Comparison of ENCODE assay signal across 16 cellular contexts in the genomic region with DNA sequence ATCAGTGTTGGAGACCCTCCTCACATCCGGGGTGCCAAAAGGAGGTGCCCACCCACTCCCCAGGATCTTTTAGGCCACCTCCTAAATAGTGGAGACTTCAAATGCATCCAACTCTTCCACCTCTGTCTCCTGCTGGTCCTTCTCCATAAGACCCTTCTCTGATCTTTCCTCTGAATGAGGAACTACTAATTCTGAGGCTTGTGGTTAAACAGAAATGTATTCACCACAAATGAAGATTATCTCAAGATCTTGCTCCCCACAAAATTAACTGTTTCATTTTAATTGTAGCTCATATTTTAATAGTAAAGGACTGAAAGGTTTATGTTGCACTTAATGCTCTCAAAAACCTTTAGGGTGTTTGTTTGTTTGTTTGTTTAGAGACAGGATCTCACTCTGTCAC.
"Had no signal": no experiment of that assay in that cellular context is flagged by ENCODE, and none has a peak within 500 bp of the region (broad histone marks: within the 10 kb centered on the region; RNA-seq: fewer than 3 reads in every experiment).

No MANE protein-coding gene starts in this region.

- DNase-seq: activated CD4-positive, alpha-beta memory T cell treated with anti-CD3 and anti-CD28 coated beads for 36 hours; activated CD4-positive, alpha-beta T cell treated with anti-CD3 and anti-CD28 coated beads for 48 hours; activated CD4-positive, CD25-positive, alpha-beta regulatory T cell; activated effector memory CD4-positive, alpha-beta T cell treated with Interleukin-2 at 50 U/mL for 16 hours; activated naive CD4-positive, alpha-beta T cell treated with anti-CD3 and anti-CD28 coated beads for 36 hours; activated T-cell treated with anti-CD3 and anti-CD28 coated beads, Interleukin-2, amount 50 U/mL, for 48 hours; amygdala; colonic mucosa; esophagus squamous epithelium; gastrocnemius medialis; left cardiac atrium; midbrain; natural killer cell; stimulated activated CD4-positive, alpha-beta T cell treated with anti-CD3 and anti-CD28 coated beads, Interleukin-2, amount 100 ng/mL, for 48 hours; stimulated activated CD8-positive, alpha-beta memory T cell treated with anti-CD3 and anti-CD28 coated beads, Interleukin-4, amount 100 ng/mL, for 48 hours; stimulated activated naive B cell treated with anti-CD40 and anti-IgM and Interleukin-4, amounts not matched to agents 10 μg/mL and 1 μg/mL and 100 μg/mL, for 72 hours had no signal
